Comparison of ENCODE assay signal across 15 cellular contexts in genomic region chr7:11706666-11707605, GRCh38.
DNase-seq lines count a peak whose midpoint lies in the region; ATAC-seq, FAIRE-seq and TF ChIP-seq lines count a peak whose summit lies in the region.
"Had no signal": no experiment of that assay in that cellular context is flagged by ENCODE, and none has a peak within 500 bp of the region (broad histone marks: within the 10 kb centered on the region; RNA-seq: fewer than 3 reads in every experiment).

No MANE protein-coding gene starts in this region.

- H3K27ac ChIP-seq in SK-N-SH (ENCODE audit: low read depth in 2 of 2, low read length in 1 of 2) (peak overlapping the region in 1 of 2 experiments; percentile 69; a peak in 2 of 4 replicates), kidney (ENCODE audit: low read depth in 2 of 2, low read length in 2 of 2) (peak overlapping the region; percentile 3 to 32), transverse colon (no peak overlapping the region), Peyer's patch (no peak overlapping the region)
- H3K27ac ChIP-seq: esophagus muscularis mucosa, vagina had no signal

- DNase-seq in SK-N-SH: no peak
- DNase-seq in RKO (ENCODE audit: low spot score): peak; percentile 6
- no peak for DNase-seq in kidney
- peak; percentile 8 for DNase-seq in transverse colon
- no peak for DNase-seq in NK-92 (lab: John Stamatoyannopoulos, UW; ENCODE audit: unreplicated experiment)
- DNase-seq in Peyer's patch: no peak
- DNase-seq: caudate nucleus; DMS 273 treated with DMSO at 0.1 percent for 48 hours; NCI-H1436; stimulated activated CD8-positive, alpha-beta memory T cell treated with anti-CD3 and anti-CD28 coated beads, Interleukin-4, amount 100 ng/mL, for 48 hours; T-helper 2 cell had no signal

- TF ChIP-seq POLR2A in transverse colon (IDR thresholded peaks at IDR 0.05) (no peak), Peyer's patch (IDR thresholded peaks at IDR 0.05) (no peak)

- in situ Hi-C loops in transverse colon (cut with MboI; ENCODE audit: low pct_ligation_motif_present in 1 of 4, low pct_unique_long_range_greater_than_20kb in 1 of 4, low sequenced_read_pairs in 3 of 4): no loop called here

- H3K9ac ChIP-seq in SK-N-SH (no peak overlapping the region), kidney (ENCODE audit: low read length in 2 of 2) (peak overlapping the region in 1 of 2 donors; percentile 14)

- no peak overlapping the region for H3K4me2 ChIP-seq in SK-N-SH

- TF ChIP-seq CTCF in SK-N-SH (IDR thresholded peaks at IDR 0.05): no peak
- no peak for TF ChIP-seq CTCF in kidney (IDR thresholded peaks at IDR 0.05; ENCODE audit: borderline replicate concordance, extremely low read depth, insufficient read depth)
- TF ChIP-seq CTCF in transverse colon (IDR thresholded peaks at IDR 0.05): no peak
- no peak for TF ChIP-seq CTCF in Peyer's patch (IDR thresholded peaks at IDR 0.05)

- H2AFZ ChIP-seq in SK-N-SH (ENCODE audit: low read depth): no peak overlapping the region

- H3K27me3 ChIP-seq in SK-N-SH (ENCODE audit: insufficient read depth): no peaks in the 10 kb centered on the region
- H3K27me3 ChIP-seq in transverse colon: no peaks in the 10 kb centered on the region
- H3K27me3 ChIP-seq in Peyer's patch: no peaks in the 10 kb centered on the region
- H3K27me3 ChIP-seq: esophagus muscularis mucosa, vagina had no signal

- no peak for FAIRE-seq in kidney (lab: Jason Lieb, UNC)

- H3K9me2 ChIP-seq in SK-N-SH: no peaks in the 10 kb centered on the region

- no peak overlapping the region for H3K4me3 ChIP-seq in SK-N-SH (ENCODE audit: low read depth in 2 of 2, low read length in 1 of 2)
- H3K4me3 ChIP-seq in kidney (ENCODE audit: low read length in 2 of 2): peak overlapping the region in 1 of 2 donors; percentile 3
- no peak overlapping the region for H3K4me3 ChIP-seq in transverse colon
- H3K4me3 ChIP-seq in Peyer's patch: no peak overlapping the region
- H3K4me3 ChIP-seq: esophagus muscularis mucosa, vagina had no signal

- ATAC-seq in SK-N-SH treated with all-trans-retinoic acid at 6 μM for 48 hours (no peak), GM21576 (IDR thresholded peaks at IDR 0.05; ENCODE audit: unreplicated experiment) (no peak)

- intact Hi-C loops in kidney (cut with DNase I) (no loop called here), transverse colon (cut with DNase I; ENCODE audit: low total_unique reads) (no loop called here)

- CTCF ChIA-PET in SK-N-SH (lab: Yijun Ruan, JAX): interaction anchor here (0.7 to 1.7 kb wide), 3 partner anchors 33 to 125 kb away, joined by 3 to 7 read pairs (median 3); partner anchors contain the start of gene THSD7A

- TF ChIP-seq RAD21 in SK-N-SH (IDR thresholded peaks at IDR 0.05; ENCODE audit: low read length): no peak

- H3K4me1 ChIP-seq in SK-N-SH (ENCODE audit: control insufficient read depth in 1 of 2, insufficient read depth in 2 of 2, low read depth in 1 of 2, low read length in 1 of 2) (peaks cover 0 to 35% of the 10 kb centered on the region in 2 experiments; a peak in 2 of 4 replicates), kidney (ENCODE audit: control insufficient read depth in 1 of 2, insufficient read depth in 1 of 2, low read depth in 1 of 2, low read length in 2 of 2) (peaks cover 3 to 18% of the 10 kb centered on the region in 2 donors), transverse colon (peaks cover 0 to 20% (median 8%) of the 10 kb centered on the region in 4 donors), Peyer's patch (no peaks in the 10 kb centered on the region)
- H3K4me1 ChIP-seq: esophagus muscularis mucosa, vagina had no signal

- H3F3A ChIP-seq in SK-N-SH (replicated peaks; ENCODE audit: insufficient read depth): no peaks in the 10 kb centered on the region

- 19% methylated on average over 2 of the region's 2 CpGs for WGBS in SK-N-SH (ENCODE audit: low lambda C conversion rate)
- WGBS in transverse colon (ENCODE audit: low coverage in 1 of 2), 2 donors: 58 to 65% methylated on average over 2 of the region's 2 CpGs

- no peaks in the 10 kb centered on the region for H4K20me1 ChIP-seq in SK-N-SH (ENCODE audit: insufficient read depth)

- POLR2A ChIA-PET in SK-N-SH (lab: Yijun Ruan, JAX): no interaction called here

- no peaks in the 10 kb centered on the region for H3K79me2 ChIP-seq in SK-N-SH (ENCODE audit: insufficient read depth)

- H3K36me3 ChIP-seq in SK-N-SH (replicated peaks in 1 of 2; ENCODE audit: control insufficient read depth in 1 of 2, insufficient read depth in 2 of 2, low read length in 1 of 2) (no peaks in the 10 kb centered on the region), kidney (ENCODE audit: control insufficient read depth in 1 of 2, insufficient read depth in 2 of 2, low read length in 2 of 2) (no peaks in the 10 kb centered on the region), transverse colon (no peaks in the 10 kb centered on the region), Peyer's patch (no peaks in the 10 kb centered on the region)
- H3K36me3 ChIP-seq: esophagus muscularis mucosa, vagina had no signal

- H3K9me3 ChIP-seq in SK-N-SH (no peaks in the 10 kb centered on the region), kidney (ENCODE audit: control insufficient read depth in 1 of 2, low read length in 2 of 2) (no peaks in the 10 kb centered on the region), transverse colon (no peaks in the 10 kb centered on the region), Peyer's patch (no peaks in the 10 kb centered on the region)
- H3K9me3 ChIP-seq: esophagus muscularis mucosa, vagina had no signal

- TF ChIP-seq EP300 in SK-N-SH (IDR thresholded peaks at IDR 0.05; ENCODE audit: borderline replicate concordance in 1 of 2, low read depth in 1 of 2, low read length in 1 of 2) (no peak), transverse colon (IDR thresholded peaks at IDR 0.05; ENCODE audit: low read depth) (no peak)

TF ChIP-seq in SK-N-SH treated with all-trans-retinoic acid at 6 μM for 48 hours, 23 proteins besides CTCF, POLR2A, EP300 and RAD21:
- no peak for TF ChIP-seq TSHZ2 (CRISPR knock-in tag; IDR thresholded peaks at IDR 0.05)
- TF ChIP-seq ISL1 (CRISPR knock-in tag; IDR thresholded peaks at IDR 0.05): peak; percentile 54
TF ChIP-seq in SK-N-SH treated with all-trans-retinoic acid at 6 μM for 48 hours: peak in this region for 1.

TF ChIP-seq in SK-N-SH, 30 proteins besides CTCF, POLR2A, EP300 and RAD21:
- TF ChIP-seq CHD2 (IDR thresholded peaks at IDR 0.05; ENCODE audit: low read length, partially characterized antibody): no peak

Comparison
In these comparisons a context has a peak if more than half of its experiments do, and no peak if none do; other contexts are left out.
1. DNase-seq: peak in RKO (single experiment) and transverse colon (single experiment); none in SK-N-SH (single experiment), kidney (single experiment), NK-92 (single experiment) and Peyer's patch (0 of 3).
2. H3K27ac ChIP-seq: peak in kidney (2 of 2); none in transverse colon (0 of 4) and Peyer's patch (0 of 4).